In genomic region chr3:18402140-18402834, GRCh38 we compare ENCODE assay signal across 20 cellular contexts. TPM values are rescaled to one million over a fixed set of nuclear protein-coding genes. Genes with fewer than 3 reads are reported as not detected.
DNase-seq lines count a peak whose midpoint lies in the region; ATAC-seq lines count a peak whose summit lies in the region.
"Had no signal": no experiment of that assay in that cellular context is flagged by ENCODE, and none has a peak within 500 bp of the region (broad histone marks: within the 10 kb centered on the region; RNA-seq: fewer than 3 reads in every experiment).

No MANE protein-coding gene starts in this region.

- no peak for DNase-seq in stimulated activated naive CD8-positive, alpha-beta T cell treated with anti-CD3 and anti-CD28 coated beads, Interleukin-15, Interleukin-2, amounts not matched to agents 100 U/mL and 50 U/mL, for 24 hours
- no peak for DNase-seq in activated T-helper 2 cell treated with anti-CD3 and anti-CD28 coated beads, Interferon-gamma antibody, Interleukin-2, Interleukin-4, amounts not matched to agents 10 μg/mL and 5 μg/mL and 100 μg/mL, durations not matched to agents 14 hours and 24 hours and 36 hours (ENCODE audit: low spot score)
- no peak for DNase-seq in immature natural killer cell
- DNase-seq in stimulated activated CD4-positive, alpha-beta T cell treated with anti-CD3 and anti-CD28 coated beads, Interleukin-1b, Interleukin-23, amount 100 ng/mL, for 48 hours, result no peak
- DNase-seq in left ventricle myocardium superior, result no peak
- DNase-seq: amygdala, Caco-2, foreskin keratinocyte, NCI-H1105, NCI-H2171, NCI-H774, occipital lobe, right lobe of liver had no signal

- ATAC-seq in stimulated activated naive CD8-positive, alpha-beta T cell treated with anti-CD3 and anti-CD28 coated beads, Interleukin-15, Interleukin-2, amounts not matched to agents 100 U/mL and 50 U/mL, for 24 hours, result no peak
- ATAC-seq in GM19328 (IDR thresholded peaks at IDR 0.05; ENCODE audit: unreplicated experiment) (no peak), left ventricle myocardium superior (no peak)
- ATAC-seq: foreskin keratinocyte, SK-N-SH treated with all-trans-retinoic acid at 6 μM for 48 hours had no signal

- H3K27ac Mint-ChIP-seq in stimulated activated naive CD8-positive, alpha-beta T cell treated with anti-CD3 and anti-CD28 coated beads, Interleukin-15, Interleukin-2, amounts not matched to agents 100 ng/mL and 50 ng/mL, for 24 hours, result peak overlapping the region; percentile 85
- H3K27ac Mint-ChIP-seq in activated T-helper 2 cell treated with anti-CD3 and anti-CD28 coated beads, Interferon-gamma antibody, Interleukin-2, Interleukin-4, amounts not matched to agents 10 μg/mL and 5 μg/mL and 100 μg/mL, durations not matched to agents 14 hours and 24 hours and 36 hours, result peak overlapping the region; percentile 92
- H3K27ac Mint-ChIP-seq in immature natural killer cell, result peak overlapping the region; percentile 3 to 67 (median 32)

- no peaks in the 10 kb centered on the region for H3K4me1 ChIP-seq in urinary bladder (ENCODE audit: insufficient read depth)
- H3K4me1 ChIP-seq: Caco-2, foreskin keratinocyte, suprapubic skin had no signal

- H3K27ac ChIP-seq in urinary bladder (ENCODE audit: low read depth), result peak overlapping the region; percentile 23
- H3K27ac ChIP-seq: foreskin keratinocyte, KMS-11, right lobe of liver, suprapubic skin had no signal

- peaks cover 2% of the 10 kb centered on the region for H3K36me3 ChIP-seq in urinary bladder (ENCODE audit: insufficient read depth)
- H3K36me3 ChIP-seq: right lobe of liver, suprapubic skin had no signal

- peak overlapping the region; percentile 54 for H3K4me3 Mint-ChIP-seq in stimulated activated naive CD8-positive, alpha-beta T cell treated with anti-CD3 and anti-CD28 coated beads, Interleukin-15, Interleukin-2, amounts not matched to agents 100 ng/mL and 50 ng/mL, for 24 hours
- peak overlapping the region; percentile 55 for H3K4me3 Mint-ChIP-seq in activated T-helper 2 cell treated with anti-CD3 and anti-CD28 coated beads, Interferon-gamma antibody, Interleukin-2, Interleukin-4, amounts not matched to agents 10 μg/mL and 5 μg/mL and 100 μg/mL, durations not matched to agents 14 hours and 24 hours and 36 hours (ENCODE audit: low read depth)
- peak overlapping the region in 3 of 5 donors; percentile 12 to 48 (median 28) for H3K4me3 Mint-ChIP-seq in immature natural killer cell

- peaks cover 100% of the 10 kb centered on the region for H3K36me3 Mint-ChIP-seq in stimulated activated naive CD8-positive, alpha-beta T cell treated with anti-CD3 and anti-CD28 coated beads, Interleukin-15, Interleukin-2, amounts not matched to agents 100 ng/mL and 50 ng/mL, for 24 hours (ENCODE audit: low read depth)
- peaks cover 100% of the 10 kb centered on the region for H3K36me3 Mint-ChIP-seq in activated T-helper 2 cell treated with anti-CD3 and anti-CD28 coated beads, Interferon-gamma antibody, Interleukin-2, Interleukin-4, amounts not matched to agents 10 μg/mL and 5 μg/mL and 100 μg/mL, durations not matched to agents 14 hours and 24 hours and 36 hours (ENCODE audit: low read depth)
- H3K36me3 Mint-ChIP-seq in immature natural killer cell, result peaks cover 3 to 17% (median 11%) of the 10 kb centered on the region in 3 donors

- intact Hi-C loops in activated T-helper 2 cell treated with anti-CD3 and anti-CD28 coated beads, Interferon-gamma antibody, Interleukin-2, Interleukin-4, amounts not matched to agents 10 μg/mL and 5 μg/mL and 100 μg/mL, durations not matched to agents 14 hours and 24 hours and 36 hours (cut with micrococcal nuclease), result loop anchor here (1.0 kb wide), 1 partner anchor 8 kb away; no protein-coding TSS in a partner anchor
- intact Hi-C loops in left ventricle myocardium superior (cut with micrococcal nuclease), result no loop called here

- WGBS in urinary bladder, result 67% methylated on average over 4 of the region's 4 CpGs

- peaks cover 100% of the 10 kb centered on the region for H3K4me1 Mint-ChIP-seq in stimulated activated naive CD8-positive, alpha-beta T cell treated with anti-CD3 and anti-CD28 coated beads, Interleukin-15, Interleukin-2, amounts not matched to agents 100 ng/mL and 50 ng/mL, for 24 hours (ENCODE audit: low read depth)
- peaks cover 92% of the 10 kb centered on the region for H3K4me1 Mint-ChIP-seq in activated T-helper 2 cell treated with anti-CD3 and anti-CD28 coated beads, Interferon-gamma antibody, Interleukin-2, Interleukin-4, amounts not matched to agents 10 μg/mL and 5 μg/mL and 100 μg/mL, durations not matched to agents 14 hours and 24 hours and 36 hours (ENCODE audit: low read depth)
- H3K4me1 Mint-ChIP-seq in immature natural killer cell, result peaks cover 53 to 99% of the 10 kb centered on the region in 2 donors

- H3K4me3 ChIP-seq in urinary bladder (ENCODE audit: low read depth, low read length), result no peak overlapping the region
- H3K4me3 ChIP-seq: HAP-1, right lobe of liver, suprapubic skin had no signal

- no peaks in the 10 kb centered on the region for H3K9me3 Mint-ChIP-seq in stimulated activated naive CD8-positive, alpha-beta T cell treated with anti-CD3 and anti-CD28 coated beads, Interleukin-15, Interleukin-2, amounts not matched to agents 100 ng/mL and 50 ng/mL, for 24 hours
- no peaks in the 10 kb centered on the region for H3K9me3 Mint-ChIP-seq in activated T-helper 2 cell treated with anti-CD3 and anti-CD28 coated beads, Interferon-gamma antibody, Interleukin-2, Interleukin-4, amounts not matched to agents 10 μg/mL and 5 μg/mL and 100 μg/mL, durations not matched to agents 14 hours and 24 hours and 36 hours
- no peaks in the 10 kb centered on the region for H3K9me3 Mint-ChIP-seq in immature natural killer cell

- H3K27me3 Mint-ChIP-seq in stimulated activated naive CD8-positive, alpha-beta T cell treated with anti-CD3 and anti-CD28 coated beads, Interleukin-15, Interleukin-2, amounts not matched to agents 100 ng/mL and 50 ng/mL, for 24 hours, result no peaks in the 10 kb centered on the region
- H3K27me3 Mint-ChIP-seq in activated T-helper 2 cell treated with anti-CD3 and anti-CD28 coated beads, Interferon-gamma antibody, Interleukin-2, Interleukin-4, amounts not matched to agents 10 μg/mL and 5 μg/mL and 100 μg/mL, durations not matched to agents 14 hours and 24 hours and 36 hours (ENCODE audit: low read depth), result no peaks in the 10 kb centered on the region
- H3K27me3 Mint-ChIP-seq in immature natural killer cell (ENCODE audit: low read depth in 3 of 3), result peaks cover 0 to 1% (median 0%) of the 10 kb centered on the region in 3 donors

RNA-seq across cellular contexts. Expression of gene SATB1, which starts 22.9 kb away (rescaled TPM):
- total RNA-seq in activated T-helper 2 cell treated with anti-CD3 and anti-CD28 coated beads, Interferon-gamma antibody, Interleukin-2, Interleukin-4, amounts not matched to agents 10 μg/mL and 5 μg/mL and 100 μg/mL, durations not matched to agents 14 hours and 24 hours and 36 hours, result 831 and 866 TPM in 2 replicates
- polyA plus RNA-seq in immature natural killer cell (10 to 100 TPM; 42.7 to 100.0 (median 76.0) TPM), urinary bladder (40.3 TPM)
- total RNA-seq in urinary bladder (74.2 TPM), left ventricle myocardium superior (46.1 TPM)

Comparison
In these comparisons a context has a peak if more than half of its experiments do, and no peak if none do; other contexts are left out.
1. H3K27ac Mint-ChIP-seq: peak in every context shown above with its lines; median percentile 92 in activated T-helper 2 cell treated with anti-CD3 and anti-CD28 coated beads, Interferon-gamma antibody, Interleukin-2, Interleukin-4, amounts not matched to agents 10 μg/mL and 5 μg/mL and 100 μg/mL, durations not matched to agents 14 hours and 24 hours and 36 hours; 85 in stimulated activated naive CD8-positive, alpha-beta T cell treated with anti-CD3 and anti-CD28 coated beads, Interleukin-15, Interleukin-2, amounts not matched to agents 100 ng/mL and 50 ng/mL, for 24 hours; 32 in immature natural killer cell.
2. RNA of gene SATB1, which starts 22.9 kb away (total RNA-seq): 831 to 866 TPM in activated T-helper 2 cell treated with anti-CD3 and anti-CD28 coated beads, Interferon-gamma antibody, Interleukin-2, Interleukin-4, amounts not matched to agents 10 μg/mL and 5 μg/mL and 100 μg/mL, durations not matched to agents 14 hours and 24 hours and 36 hours; 74.2 TPM in urinary bladder (single experiment) and 46.1 TPM in left ventricle myocardium superior (single experiment); every median in the first group is over 10 times any median in the second.
3. Peak in every context shown above with its lines, with median percentiles within 50 percentile points of each other: H3K4me3 Mint-ChIP-seq.